22 cellular contexts compared by ENCODE assay signal in genomic region chr9:89363311-89363670, GRCh38.
"Had no signal": no experiment of that assay in that cellular context is flagged by ENCODE, and none has a peak within 500 bp of the region (broad histone marks: within the 10 kb centered on the region; RNA-seq: fewer than 3 reads in every experiment).

No MANE protein-coding gene starts in this region.

- H3K4me3 Mint-ChIP-seq: activated naive CD8-positive, alpha-beta T cell treated with anti-CD3 and anti-CD28 coated beads for 36 hours; brain; natural killer cell treated with Interleukin-12 subunit alpha and Interleukin-12 subunit beta and Interleukin-15 and Interleukin-18, amount 100 ng/mL, for 72 hours had no signal

- ATAC-seq: activated CD4-positive, CD25-positive, alpha-beta regulatory T cell treated with anti-CD3 and anti-CD28 coated beads, Interleukin-2, amount 50 U/mL, for 24 hours; natural killer cell treated with Interleukin-12 subunit alpha and Interleukin-12 subunit beta and Interleukin-15 and Interleukin-18, amount 100 ng/mL, for 72 hours; upper lobe of right lung had no signal

- H3K4me3 ChIP-seq: esophagus squamous epithelium, right atrium auricular region, skin epidermis, stomach, testis, upper lobe of right lung had no signal

- DNase-seq: activated CD4-positive, alpha-beta T cell treated with anti-CD3 and anti-CD28 coated beads, Interleukin-2, amount 50 U/mL, for 4 hours; activated gamma-delta T cell; activated naive CD8-positive, alpha-beta T cell treated with anti-CD3 and anti-CD28 coated beads for 36 hours; amygdala; central memory CD4-positive, alpha-beta T cell; cortex of kidney; effector CD8-positive, alpha-beta T cell; esophagus squamous epithelium; glutamatergic neuron; hypothalamus; mesenchymal stem cell; stimulated activated CD4-positive, alpha-beta T cell treated with anti-CD3 and anti-CD28 coated beads, Interleukin-4, amount 100 ng/mL, for 4 hours; stomach; T1000; testis; upper lobe of right lung had no signal

- H3K9me3 Mint-ChIP-seq: activated naive CD8-positive, alpha-beta T cell treated with anti-CD3 and anti-CD28 coated beads for 36 hours; brain; natural killer cell treated with Interleukin-12 subunit alpha and Interleukin-12 subunit beta and Interleukin-15 and Interleukin-18, amount 100 ng/mL, for 72 hours had no signal

- H3K27me3 ChIP-seq: esophagus squamous epithelium, right atrium auricular region, stomach, testis, upper lobe of right lung had no signal

- H3K27me3 Mint-ChIP-seq: activated naive CD8-positive, alpha-beta T cell treated with anti-CD3 and anti-CD28 coated beads for 36 hours; brain; natural killer cell treated with Interleukin-12 subunit alpha and Interleukin-12 subunit beta and Interleukin-15 and Interleukin-18, amount 100 ng/mL, for 72 hours; progenitor cell of endocrine pancreas had no signal

- H3K27ac Mint-ChIP-seq: activated naive CD8-positive, alpha-beta T cell treated with anti-CD3 and anti-CD28 coated beads for 36 hours; progenitor cell of endocrine pancreas had no signal
